ENCODE assay signal across 8 cellular contexts in the genomic region with DNA sequence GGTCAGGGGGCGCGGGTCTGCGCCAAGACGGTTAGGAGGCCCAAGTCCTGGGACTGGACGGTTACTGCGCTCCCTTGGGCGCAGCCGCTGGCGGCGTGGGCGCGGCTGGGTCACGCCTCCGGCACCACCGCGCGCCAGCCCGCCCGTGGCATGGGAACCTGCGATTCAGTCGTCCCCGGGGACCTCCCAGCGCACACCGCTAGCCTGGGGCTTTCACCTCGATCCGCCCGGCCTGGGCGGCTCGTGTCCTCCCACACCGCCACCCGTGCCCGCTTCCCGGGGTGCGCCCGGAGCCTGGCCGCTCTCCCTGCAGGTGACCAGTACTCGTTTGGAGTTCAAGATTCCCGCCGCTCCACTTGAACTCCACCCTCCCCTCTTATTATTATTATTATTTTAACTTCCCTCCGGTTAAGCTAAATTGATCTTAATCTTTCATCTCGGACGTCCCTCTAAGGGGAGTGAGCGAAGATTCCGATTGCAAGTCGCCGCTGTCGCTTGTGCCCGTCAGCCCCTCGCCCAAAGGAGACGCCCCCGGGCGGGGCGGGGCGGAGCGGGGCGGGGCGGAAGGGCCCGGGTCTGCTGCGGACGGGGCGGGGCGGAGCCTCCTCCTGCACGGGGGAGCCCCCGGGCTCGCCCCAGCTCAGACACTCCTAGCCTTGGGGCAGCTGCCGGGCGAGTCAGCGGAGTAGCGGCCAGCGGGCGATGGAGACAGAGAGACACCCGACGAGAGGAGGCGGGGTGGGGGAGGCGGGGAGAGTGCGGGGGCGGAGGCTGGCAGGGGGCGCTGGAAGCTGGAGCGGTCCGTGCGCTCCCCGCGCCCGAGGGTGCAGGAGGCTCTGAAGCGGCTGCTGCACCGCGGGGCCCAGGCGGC. TPM values are rescaled to one million over a fixed set of nuclear protein-coding genes. Genes with fewer than 3 reads are reported as not detected.
A peak's percentile ranks its signal among the peaks of the same experiment; 100 is the strongest.
DNase-seq lines count a peak whose midpoint lies in the region; ATAC-seq and TF ChIP-seq lines count a peak whose summit lies in the region.

A gene with protein sequence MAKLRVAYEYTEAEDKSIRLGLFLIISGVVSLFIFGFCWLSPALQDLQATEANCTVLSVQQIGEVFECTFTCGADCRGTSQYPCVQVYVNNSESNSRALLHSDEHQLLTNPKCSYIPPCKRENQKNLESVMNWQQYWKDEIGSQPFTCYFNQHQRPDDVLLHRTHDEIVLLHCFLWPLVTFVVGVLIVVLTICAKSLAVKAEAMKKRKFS (plus strand): TSS at position 643 of the 871 bp plus-strand sequence. CDS start 445 bp downstream, outside the sequence.

- H3K4me3 Mint-ChIP-seq in memory B cell, result peak within 1 kb of the TSS; percentile 92

- H3K27ac ChIP-seq in A673 (ENCODE audit: low read depth, low read length, poor library complexity, severe bottlenecking) (no peak within 1 kb of the TSS), dorsolateral prefrontal cortex (peak within 1 kb of the TSS; percentile 41 to 95 (median 86))

- H3K4me3 ChIP-seq in A673 (ENCODE audit: low read depth, low read length, poor library complexity, severe bottlenecking) (peak within 1 kb of the TSS; percentile 68), dorsolateral prefrontal cortex (peak within 1 kb of the TSS; percentile 53 to 94 (median 85))

- no peaks in the 10 kb centered on the region for H3K9me3 ChIP-seq in A673 (ENCODE audit: low read depth, low read length, poor library complexity, severe bottlenecking)

- peak; percentile 57 for ATAC-seq in GM18873 (IDR thresholded peaks at IDR 0.05; ENCODE audit: low FRiP score, unreplicated experiment)
- ATAC-seq in HG03108 (IDR thresholded peaks at IDR 0.05; ENCODE audit: unreplicated experiment), result peak; percentile 86
- peak; percentile 74 for ATAC-seq in memory B cell (ENCODE audit: low read depth)

- peaks cover 19% of the 10 kb centered on the region for H3K27me3 ChIP-seq in A673 (replicated peaks; ENCODE audit: insufficient read depth, low read depth, low read length, poor library complexity)
- no peaks in the 10 kb centered on the region for H3K27me3 ChIP-seq in dorsolateral prefrontal cortex

- H3K36me3 ChIP-seq in A673 (ENCODE audit: insufficient read depth, low read length, poor library complexity, severe bottlenecking), result no peaks in the 10 kb centered on the region

- DNase-seq in A673 (ENCODE audit: low spot score) (peak; percentile 81), NCI-H446 (lab: John Stamatoyannopoulos, UW) (peak; percentile 27 to 73), dorsolateral prefrontal cortex (peak; percentile 55 to 91 (median 78)), memory B cell (ENCODE audit: low spot score in 2 of 2) (peak; percentile 55 to 59)
- DNase-seq in activated CD4-positive, alpha-beta T cell treated with anti-CD3 and anti-CD28 coated beads, Interleukin-2, amount 50 U/mL, for 4 hours, result peak; percentile 48 to 60
- peak; percentile 39 for DNase-seq in stimulated activated CD8-positive, alpha-beta memory T cell treated with anti-CD3 and anti-CD28 coated beads, Interleukin-15, amount 100 ng/mL, for 1 hour (ENCODE audit: low read depth)

- BruUV-seq in A673 (replicated peaks; lab: Mats Ljungman, UMichigan), result no TSS peak

- peaks cover 3% of the 10 kb centered on the region for H3K4me1 Mint-ChIP-seq in memory B cell

- TF ChIP-seq CTCF in A673 (conservative IDR thresholded peaks at IDR 0.05; ENCODE audit: low read depth, low read length) (0 out of 2 replicates have a peak, but pooled peaks have one; percentile 9), dorsolateral prefrontal cortex (IDR thresholded peaks at IDR 0.05 in 54 of 56, conservative IDR thresholded peaks at IDR 0.05 in 2 of 56; ENCODE audit: low read depth in 1 of 56, partially characterized antibody in 56 of 56) (peak in 7 of 56 donors; percentile 4 to 27 (median 20))

- H3K9me3 Mint-ChIP-seq in memory B cell, result no peaks in the 10 kb centered on the region

- POLR2A ChIA-PET in A673 (lab: Charles Lee; ENCODE audit: low non-redundant PET), result no interaction called here

- peaks cover 6% of the 10 kb centered on the region for H3K4me1 ChIP-seq in A673 (ENCODE audit: insufficient read depth, low read length, poor library complexity, severe bottlenecking)

- CTCF ChIA-PET in A673 (lab: Charles Lee), result no interaction called here

- intact Hi-C loops in A673 (cut with micrococcal nuclease; ENCODE audit: unreplicated experiment), result loop anchor here (5.0 kb wide), 2 partner anchors 124 to 469 kb away; a partner anchor contains a TSS
- intact Hi-C loops in dorsolateral prefrontal cortex (cut with DNase I), result loop anchor here (5.0 to 10.0 kb wide), 7 partner anchors 36 to 464 kb away; a partner anchor contains a TSS

- no peaks in the 10 kb centered on the region for H3K36me3 Mint-ChIP-seq in memory B cell

- H3K27ac Mint-ChIP-seq in memory B cell, result peak within 1 kb of the TSS; percentile 75

- H3K27me3 Mint-ChIP-seq in memory B cell, result no peaks in the 10 kb centered on the region

RNA-seq across cellular contexts. Expression of the gene that starts here (rescaled TPM):
- 1.9 and 2.3 TPM in 2 replicates for total RNA-seq in A673 (2021)
- total RNA-seq in dorsolateral prefrontal cortex, result 100 to 1,000 TPM in 2 of 120 experiments, 10 to 100 TPM in 118; 26.9 to 134 (median 53.1) TPM
